8 cellular contexts compared by ENCODE assay signal in genomic region chr17:17495448-17496188, GRCh38. TPM values are rescaled to one million over a fixed set of nuclear protein-coding genes. Genes with fewer than 3 reads are reported as not detected.
A peak's percentile ranks its signal among the peaks of the same experiment; 100 is the strongest.
DNase-seq lines count a peak whose midpoint lies in the region; ATAC-seq and TF ChIP-seq lines count a peak whose summit lies in the region.

No MANE protein-coding gene starts in this region.

- H3K4me2 ChIP-seq in GM23338, result peak overlapping the region; percentile 96
- peak overlapping the region; percentile 83 for H3K4me2 ChIP-seq in neuronal stem cell (ENCODE audit: insufficient read depth, low read length, poor library complexity, severe bottlenecking)

- no peak for TF ChIP-seq CTCF in A673 (conservative IDR thresholded peaks at IDR 0.05; ENCODE audit: low read depth, low read length)
- TF ChIP-seq CTCF in GM23338 (conservative IDR thresholded peaks at IDR 0.05; ENCODE audit: low read depth in 2 of 2), result no peak
- TF ChIP-seq CTCF in foreskin fibroblast (IDR thresholded peaks at IDR 0.05; ENCODE audit: low read depth, low read length), result no peak

- no peaks in the 10 kb centered on the region; the same call in 2 of the 3 replicates for H3K9me3 Mint-ChIP-seq in GM23338
- H3K9me3 Mint-ChIP-seq in activated T-cell treated with anti-CD3 and anti-CD28 coated beads, Interleukin-2, amount 50 U/mL, for 24 hours, result no peaks in the 10 kb centered on the region

- H2BK120ac ChIP-seq in neuronal stem cell (ENCODE audit: low read depth, low read length), result no peak overlapping the region

- no peak overlapping the region for H3K4ac ChIP-seq in neuronal stem cell (ENCODE audit: low read length)

- H3K4me1 ChIP-seq in A673 (ENCODE audit: insufficient read depth, low read length, poor library complexity, severe bottlenecking), result peaks cover 36% of the 10 kb centered on the region
- H3K4me1 ChIP-seq in GM23338 (ENCODE audit: insufficient read depth), result peaks cover 29% of the 10 kb centered on the region
- H3K4me1 ChIP-seq in neuronal stem cell (ENCODE audit: control insufficient read depth in 2 of 2, insufficient read depth in 1 of 2, low read depth in 1 of 2, low read length in 2 of 2), result peaks cover 2 to 26% of the 10 kb centered on the region in 2 donors

- H3K9me3 ChIP-seq in A673 (ENCODE audit: low read depth, low read length, poor library complexity, severe bottlenecking) (no peaks in the 10 kb centered on the region), neuronal stem cell (replicated peaks in 1 of 2; ENCODE audit: control insufficient read depth in 2 of 2, insufficient read depth in 1 of 2, low read depth in 1 of 2, low read length in 2 of 2) (peaks cover 2 to 7% of the 10 kb centered on the region in 2 donors)

- DNase-seq in A673 (ENCODE audit: low spot score) (peak; percentile 21), GM23338 (ENCODE audit: low spot score) (peak; percentile 53), foreskin fibroblast (peak in 1 of 2 donors; percentile 52), neuronal stem cell (ENCODE audit: low spot score) (peak; percentile 42), NCI-H524 treated with DMSO at 0.1 percent for 48 hours (lab: John Stamatoyannopoulos, UW) (no peak), AG08395 (ENCODE audit: low spot score) (no peak)
- peak; percentile 61 for DNase-seq in activated T-cell treated with anti-CD3 and anti-CD28 coated beads, Interleukin-2, amount 50 U/mL, for 24 hours

- peak overlapping the region; percentile 87 for H3K9ac ChIP-seq in neuronal stem cell (ENCODE audit: low read depth, low read length, poor library complexity)

- H2BK5ac ChIP-seq in neuronal stem cell (ENCODE audit: low read length), result no peak overlapping the region

- H3K36me3 ChIP-seq in A673 (ENCODE audit: insufficient read depth, low read length, poor library complexity, severe bottlenecking) (peaks cover 9% of the 10 kb centered on the region), GM23338 (ENCODE audit: insufficient read depth) (no peaks in the 10 kb centered on the region), neuronal stem cell (replicated peaks in 1 of 2; ENCODE audit: control insufficient read depth in 2 of 2, insufficient read depth in 2 of 2, low read length in 2 of 2) (peaks cover 15 to 26% of the 10 kb centered on the region in 2 donors)

- H4K8ac ChIP-seq in neuronal stem cell (ENCODE audit: low read depth, low read length), result no peak overlapping the region

- H4K91ac ChIP-seq in neuronal stem cell (ENCODE audit: low read depth, low read length, poor library complexity), result peak overlapping the region; percentile 23

- H3K79me1 ChIP-seq in neuronal stem cell (ENCODE audit: low read depth, low read length), result no peaks in the 10 kb centered on the region

- H3K27me3 ChIP-seq in A673 (replicated peaks; ENCODE audit: insufficient read depth, low read depth, low read length, poor library complexity), result peaks cover 13% of the 10 kb centered on the region
- H3K27me3 ChIP-seq in GM23338 (ENCODE audit: insufficient read depth), result peaks cover 25% of the 10 kb centered on the region
- H3K27me3 ChIP-seq in neuronal stem cell (ENCODE audit: control insufficient read depth in 3 of 3, insufficient read depth in 3 of 3, low read depth in 1 of 3, low read length in 3 of 3), result peaks cover 0 to 18% (median 7%) of the 10 kb centered on the region in 3 experiments

- peak overlapping the region; percentile 97 for H3K23ac ChIP-seq in neuronal stem cell (ENCODE audit: low read depth, low read length, poor library complexity)

- peaks cover 3% of the 10 kb centered on the region for H3F3A ChIP-seq in GM23338 (replicated peaks; ENCODE audit: low read depth)

- H3K4me1 Mint-ChIP-seq in GM23338, result peaks cover 37% of the 10 kb centered on the region
- H3K4me1 Mint-ChIP-seq in activated T-cell treated with anti-CD3 and anti-CD28 coated beads, Interleukin-2, amount 50 U/mL, for 24 hours (ENCODE audit: low read depth), result peaks cover 19% of the 10 kb centered on the region

- no peak overlapping the region for H3K27ac Mint-ChIP-seq in GM23338
- H3K27ac Mint-ChIP-seq in activated T-cell treated with anti-CD3 and anti-CD28 coated beads, Interleukin-2, amount 50 U/mL, for 24 hours, result peak overlapping the region; percentile 66

- no peak overlapping the region for H3K27ac ChIP-seq in A673 (ENCODE audit: low read depth, low read length, poor library complexity, severe bottlenecking)
- no peak overlapping the region for H3K27ac ChIP-seq in GM23338 (ENCODE audit: low read depth)
- H3K27ac ChIP-seq in neuronal stem cell (replicated peaks; ENCODE audit: low read length), result no peak overlapping the region

- H3K79me2 ChIP-seq in GM23338 (replicated peaks; ENCODE audit: insufficient read depth), result no peaks in the 10 kb centered on the region

- peak; percentile 24 for ATAC-seq in GM23338
- ATAC-seq in GM21367 (IDR thresholded peaks at IDR 0.05; ENCODE audit: unreplicated experiment), result no peak

- H4K20me1 ChIP-seq in GM23338 (replicated peaks; ENCODE audit: insufficient read depth), result peaks cover 19% of the 10 kb centered on the region; the same call in 1 of the 2 replicates

- H3K36me3 Mint-ChIP-seq in GM23338 (ENCODE audit: low read depth), result peaks cover 19% of the 10 kb centered on the region; the same call in 2 of the 3 replicates
- peaks cover 30% of the 10 kb centered on the region for H3K36me3 Mint-ChIP-seq in activated T-cell treated with anti-CD3 and anti-CD28 coated beads, Interleukin-2, amount 50 U/mL, for 24 hours (ENCODE audit: low read depth)

- peak overlapping the region; percentile 76 for H3K4me3 Mint-ChIP-seq in GM23338
- H3K4me3 Mint-ChIP-seq in activated T-cell treated with anti-CD3 and anti-CD28 coated beads, Interleukin-2, amount 50 U/mL, for 24 hours, result peak overlapping the region; percentile 56

- BruUV-seq in A673 (replicated peaks; lab: Mats Ljungman, UMichigan), result no TSS peak

- H3K9me2 ChIP-seq in GM23338 (ENCODE audit: insufficient read depth), result no peaks in the 10 kb centered on the region

- no CpG with 5 or more reads among the region's 77 CpGs for WGBS in neuronal stem cell (ENCODE audit: extremely low coverage in 2 of 2, insufficient read length in 2 of 2, insufficient replicate concordance in 1 of 2), 2 donors

- H3K18ac ChIP-seq in neuronal stem cell (ENCODE audit: low read length), result peak overlapping the region; percentile 88

- CTCF ChIA-PET in A673 (lab: Charles Lee), result interaction anchor here (0.6 to 2.3 kb wide), 3 partner anchors 73 to 498 kb away, joined by 3 to 26 read pairs (median 11); no protein-coding TSS in a partner anchor

- POLR2A ChIA-PET in A673 (lab: Charles Lee; ENCODE audit: low non-redundant PET), result no interaction called here

- intact Hi-C loops in A673 (cut with micrococcal nuclease; ENCODE audit: unreplicated experiment), result loop anchor here (2.0 to 10.0 kb wide), 5 partner anchors 75 to 539 kb away; partner anchors contain the start of genes ATPAF2 and GID4

- peak overlapping the region; percentile 56 for H3K14ac ChIP-seq in neuronal stem cell (ENCODE audit: low read length)

- H2AFZ ChIP-seq in GM23338 (peak overlapping the region; percentile 59; the same call in 1 of the 2 replicates), neuronal stem cell (ENCODE audit: low read length) (peak overlapping the region; percentile 87)

- peak overlapping the region; percentile 48 for H2BK12ac ChIP-seq in neuronal stem cell (ENCODE audit: low read length)

- H3K4me3 ChIP-seq in A673 (ENCODE audit: low read depth, low read length, poor library complexity, severe bottlenecking) (peak overlapping the region; percentile 71), GM23338 (peak overlapping the region; percentile 91), foreskin fibroblast (ENCODE audit: low read depth in 1 of 2, low read length in 2 of 2) (peak overlapping the region; percentile 51 to 79), neuronal stem cell (ENCODE audit: low read length in 2 of 2) (peak overlapping the region; percentile 53 to 75)

- H2BK15ac ChIP-seq in neuronal stem cell (ENCODE audit: low read length), result peak overlapping the region; percentile 79

- H3K27me3 Mint-ChIP-seq in GM23338 (ENCODE audit: insufficient read depth, low read depth, poor library complexity), result peaks cover 35% of the 10 kb centered on the region
- peaks cover 15% of the 10 kb centered on the region for H3K27me3 Mint-ChIP-seq in activated T-cell treated with anti-CD3 and anti-CD28 coated beads, Interleukin-2, amount 50 U/mL, for 24 hours

- peak overlapping the region; percentile 14 for H2AK5ac ChIP-seq in neuronal stem cell (ENCODE audit: low read depth, low read length)

TF ChIP-seq in GM23338, 12 proteins besides CTCF, POLR2A, EP300 and RAD21:
- TF ChIP-seq EZH2 (IDR thresholded peaks at IDR 0.05; ENCODE audit: low read depth, unreplicated experiment) (peak; percentile 61), ETS1 (IDR thresholded peaks at IDR 0.05) (no peak)

RNA-seq across cellular contexts. Expression of gene RASD1, which starts 0.6 kb away (rescaled TPM):
- 0.21 and 0.24 TPM in 2 replicates for total RNA-seq in A673 (2021)
- total RNA-seq in GM23338 (2014; rRNA removed; shearing (Covaris generic)), result 1.4 and 3.7 TPM in 2 replicates
- 3.6 and 3.9 TPM in 2 replicates for polyA plus RNA-seq in GM23338 (2016; fragmentation: Nextera tagmentation; extraction: Ambion mirVana)
- polyA plus RNA-seq in neuronal stem cell (2013, experiment 1 of 2), result 1.2 TPM
- polyA plus RNA-seq in neuronal stem cell (2013, experiment 2 of 2), result 0.90 TPM

RNA-seq across cellular contexts. Expression of gene MED9, which starts 18.8 kb away (rescaled TPM):
- total RNA-seq in A673 (2021), result 20.4 and 21.6 TPM in 2 replicates
- total RNA-seq in GM23338 (2014; rRNA removed; shearing (Covaris generic)), result 19.9 and 27.0 TPM in 2 replicates
- polyA plus RNA-seq in GM23338 (2016; fragmentation: Nextera tagmentation; extraction: Ambion mirVana), result 14.0 and 17.3 TPM in 2 replicates
- polyA plus RNA-seq in neuronal stem cell (2013, experiment 1 of 2), result 17.1 TPM
- polyA plus RNA-seq in neuronal stem cell (2013, experiment 2 of 2), result 17.1 TPM

Comparison
In these comparisons a context has a peak if more than half of its experiments do, and no peak if none do; other contexts are left out.
1. DNase-seq: peak in A673 (single experiment), GM23338 (single experiment), activated T-cell treated with anti-CD3 and anti-CD28 coated beads, Interleukin-2, amount 50 U/mL, for 24 hours (single experiment) and neuronal stem cell (single experiment); none in NCI-H524 treated with DMSO at 0.1 percent for 48 hours (single experiment) and AG08395 (single experiment).
2. Peak in every context shown above with its lines, with median percentiles within 50 percentile points of each other: H3K4me3 ChIP-seq.